Comparison of ENCODE assay signal across 8 cellular contexts in the genomic region with DNA sequence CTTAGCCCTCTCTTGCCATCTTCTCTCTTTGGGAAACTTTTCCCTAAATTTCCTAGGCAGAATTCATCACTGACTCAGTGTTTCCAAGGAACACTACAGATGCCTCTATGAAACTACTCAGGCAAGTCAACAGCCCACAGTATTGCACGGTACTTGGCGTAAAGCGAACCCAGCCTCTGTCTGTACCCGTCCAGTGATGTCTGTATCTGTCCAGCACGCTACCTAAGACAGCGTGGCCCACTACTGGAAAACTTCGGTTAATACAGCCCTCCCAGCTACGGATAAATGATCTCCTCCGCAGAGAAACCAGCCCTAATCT. TPM values are rescaled to one million over a fixed set of nuclear protein-coding genes. Genes with fewer than 3 reads are reported as not detected.
DNase-seq lines count a peak whose midpoint lies in the region; ATAC-seq and TF ChIP-seq lines count a peak whose summit lies in the region.

No MANE protein-coding gene starts in this region.

- peak overlapping the region; percentile 98 for H3K4me3 ChIP-seq in iPS DF 6.9 (ENCODE audit: low read length)
- peak overlapping the region; percentile 79 to 99 (median 92) for H3K4me3 ChIP-seq in spleen

- H3K9me3 Mint-ChIP-seq in activated naive CD8-positive, alpha-beta T cell treated with anti-CD3 and anti-CD28 coated beads, Interleukin-2, amount 10 ng/mL, durations not matched to agents 7 days and 5 days: no peaks in the 10 kb centered on the region

- H3K4me1 Mint-ChIP-seq in activated naive CD8-positive, alpha-beta T cell treated with anti-CD3 and anti-CD28 coated beads, Interleukin-2, amount 10 ng/mL, durations not matched to agents 7 days and 5 days: peaks cover 18% of the 10 kb centered on the region

- H3K27ac ChIP-seq in iPS DF 6.9 (ENCODE audit: low read length): no peak overlapping the region
- H3K27ac ChIP-seq in spleen: peak overlapping the region; percentile 69 to 88 (median 85)

- no peak for TF ChIP-seq POLR2A in spleen (IDR thresholded peaks at IDR 0.05)

- TF ChIP-seq CTCF in spleen (IDR thresholded peaks at IDR 0.05 in 8 of 11, conservative IDR thresholded peaks at IDR 0.05 in 3 of 11): no peak

- H3K27ac Mint-ChIP-seq in activated naive CD8-positive, alpha-beta T cell treated with anti-CD3 and anti-CD28 coated beads, Interleukin-2, amount 10 ng/mL, durations not matched to agents 7 days and 5 days: peak overlapping the region; percentile 95

- no peaks in the 10 kb centered on the region for H3K36me3 Mint-ChIP-seq in activated naive CD8-positive, alpha-beta T cell treated with anti-CD3 and anti-CD28 coated beads, Interleukin-2, amount 10 ng/mL, durations not matched to agents 7 days and 5 days

- no peaks in the 10 kb centered on the region for H3K27me3 ChIP-seq in iPS DF 6.9 (ENCODE audit: control insufficient read depth, insufficient read depth, low read length)
- H3K27me3 ChIP-seq in spleen (replicated peaks in 1 of 7): peaks cover 0 to 4% (median 0%) of the 10 kb centered on the region in 7 donors

- H3K27me3 Mint-ChIP-seq in activated naive CD8-positive, alpha-beta T cell treated with anti-CD3 and anti-CD28 coated beads, Interleukin-2, amount 10 ng/mL, durations not matched to agents 7 days and 5 days: no peaks in the 10 kb centered on the region

- H3K9me3 ChIP-seq in iPS DF 6.9 (ENCODE audit: control insufficient read depth, insufficient read depth, low read length): no peaks in the 10 kb centered on the region
- no peaks in the 10 kb centered on the region for H3K9me3 ChIP-seq in spleen

- DNase-seq in stimulated activated CD4-positive, alpha-beta T cell treated with anti-CD3 and anti-CD28 coated beads, Interleukin-1b, Interleukin-23, amount 100 ng/mL, for 48 hours: peak; percentile 7
- DNase-seq in stimulated activated CD4-positive, alpha-beta T cell treated with anti-CD3 and anti-CD28 coated beads, Interleukin-2, amount 100 ng/mL, for 48 hours: no peak
- no peak for DNase-seq in activated naive CD8-positive, alpha-beta T cell treated with anti-CD3 and anti-CD28 coated beads, Interleukin-2, amount 10 ng/mL, durations not matched to agents 7 days and 5 days
- DNase-seq in iPS DF 6.9 (ENCODE audit: low read depth, low spot score) (no peak), spleen (no peak), NCI-H446 treated with DMSO at 0.1 percent for 48 hours (lab: John Stamatoyannopoulos, UW) (no peak), SK-N-DZ (ENCODE audit: low spot score) (no peak)

- H3K36me3 ChIP-seq in iPS DF 6.9 (ENCODE audit: control insufficient read depth, insufficient read depth, low read length) (no peaks in the 10 kb centered on the region), spleen (peaks cover 0 to 18% (median 2%) of the 10 kb centered on the region in 6 donors)

- peak overlapping the region; percentile 99 for H3K4me3 Mint-ChIP-seq in activated naive CD8-positive, alpha-beta T cell treated with anti-CD3 and anti-CD28 coated beads, Interleukin-2, amount 10 ng/mL, durations not matched to agents 7 days and 5 days

- POLR2A ChIA-PET in activated naive CD8-positive, alpha-beta T cell treated with anti-CD3 and anti-CD28 coated beads, Interleukin-2, amount 10 ng/mL, durations not matched to agents 7 days and 5 days (lab: Charles Lee): interaction anchor here (0.6 to 2.4 kb wide), 7 partner anchors 18 to 353 kb away, joined by 3 to 33 read pairs (median 3); partner anchors contain the start of genes DNAJA4, IREB2 and PSMA4

- H3K4me1 ChIP-seq in iPS DF 6.9 (ENCODE audit: control insufficient read depth, insufficient read depth, low read length) (no peaks in the 10 kb centered on the region), spleen (peaks cover 7 to 48% (median 28%) of the 10 kb centered on the region in 6 donors)

- no CpG with 5 or more reads among the region's 9 CpGs for WGBS in iPS DF 6.9 (ENCODE audit: insufficient coverage, insufficient read length)
- WGBS in spleen, 5 donors: 0 to 1% (median 0%) methylated on average over 8 to 9 of the region's 9 CpGs

- intact Hi-C loops in spleen (cut with DNase I; ENCODE audit: low total_unique reads): no loop called here

- peak; percentile 23 for ATAC-seq in HG03442 (IDR thresholded peaks at IDR 0.05; ENCODE audit: unreplicated experiment)
- peak; percentile 42 for ATAC-seq in activated naive CD8-positive, alpha-beta T cell treated with anti-CD3 and anti-CD28 coated beads, Interleukin-2, amount 10 ng/mL, durations not matched to agents 7 days and 5 days (ENCODE audit: low read depth)

RNA-seq across cellular contexts. Expression of gene SKIC8, which starts 0.5 kb away (rescaled TPM):
- total RNA-seq in activated naive CD8-positive, alpha-beta T cell treated with anti-CD3 and anti-CD28 coated beads, Interleukin-2, amount 10 ng/mL, durations not matched to agents 7 days and 5 days: 10 to 100 TPM; 42.4 to 46.4 TPM
- total RNA-seq in spleen: 10 to 100 TPM; 33.3 to 60.6 (median 40.5) TPM
- 10 to 100 TPM; 41.2 to 52.3 (median 42.1) TPM for polyA plus RNA-seq in spleen
- polyA plus RNA-seq in SK-N-DZ (2014; cell fraction: cytosol; rRNA removed): 110 and 148 TPM in 2 replicates
- polyA plus RNA-seq in SK-N-DZ (2014; cell fraction: nucleus; rRNA removed): 102 and 133 TPM in 2 replicates

RNA-seq across cellular contexts. Expression of gene DNAJA4, which starts 34.6 kb away (rescaled TPM):
- 10 to 100 TPM; 26.0 to 28.5 TPM for total RNA-seq in activated naive CD8-positive, alpha-beta T cell treated with anti-CD3 and anti-CD28 coated beads, Interleukin-2, amount 10 ng/mL, durations not matched to agents 7 days and 5 days
- 10 to 100 TPM; 12.7 to 51.7 (median 18.1) TPM for total RNA-seq in spleen
- polyA plus RNA-seq in spleen: 10 to 100 TPM in 1 of 3 donors, 1 to 10 TPM in 2; 6.0 to 10.5 (median 7.2) TPM
- polyA plus RNA-seq in SK-N-DZ (2014; cell fraction: cytosol; rRNA removed): 0.09 and 0.29 TPM in 2 replicates
- polyA plus RNA-seq in SK-N-DZ (2014; cell fraction: nucleus; rRNA removed): 0.52 and 1.0 TPM in 2 replicates

RNA-seq across cellular contexts. Expression of gene CRABP1, which starts 41.2 kb away (rescaled TPM):
- not detected for total RNA-seq in activated naive CD8-positive, alpha-beta T cell treated with anti-CD3 and anti-CD28 coated beads, Interleukin-2, amount 10 ng/mL, durations not matched to agents 7 days and 5 days
- total RNA-seq in spleen: 100 to 1,000 TPM in 1 of 7 donors, 10 to 100 TPM in 6; 18.7 to 159 (median 30.8) TPM
- polyA plus RNA-seq in spleen: 10 to 100 TPM in 1 of 3 donors, 1 to 10 TPM in 2; 3.5 to 29.1 (median 6.3) TPM
- 2.1 and 5.3 TPM in 2 replicates for polyA plus RNA-seq in SK-N-DZ (2014; cell fraction: cytosol; rRNA removed)
- 1.2 and 1.8 TPM in 2 replicates for polyA plus RNA-seq in SK-N-DZ (2014; cell fraction: nucleus; rRNA removed)

Comparison
In these comparisons a context has a peak if more than half of its experiments do, and no peak if none do; other contexts are left out.
1. RNA of gene CRABP1, which starts 41.2 kb away (total RNA-seq): 18.7 to 159 TPM in spleen; not detected in activated naive CD8-positive, alpha-beta T cell treated with anti-CD3 and anti-CD28 coated beads, Interleukin-2, amount 10 ng/mL, durations not matched to agents 7 days and 5 days; every median in the first group is over 10 times any median in the second.